Comparison of ENCODE assay signal across 8 cellular contexts in genomic region chr13:98445340-98446233, GRCh38.
DNase-seq lines count a peak whose midpoint lies in the region; ATAC-seq and TF ChIP-seq lines count a peak whose summit lies in the region.

No MANE protein-coding gene starts in this region.

- H2AFZ ChIP-seq in hepatocyte = no peak overlapping the region

- H3K4me1 ChIP-seq in hepatocyte (ENCODE audit: insufficient read depth) = peaks cover 6% of the 10 kb centered on the region

- DNase-seq in GM10266 (ENCODE audit: extremely low spot score) (peak; percentile 85), KG1 (lab: John Stamatoyannopoulos, UW) (peak; percentile 27), T-helper 2 cell (peak; percentile 60 to 75 (median 67)), amygdala (lab: John Stamatoyannopoulos, UW) (peak in 41 of 56 donors; percentile 11 to 74 (median 36)), hepatocyte (ENCODE audit: low spot score) (peak; percentile 85), OCI-M2 (lab: John Stamatoyannopoulos, UW; ENCODE audit: unreplicated experiment) (no peak)
- peak; percentile 59 to 74 for DNase-seq in stimulated activated CD4-positive, alpha-beta T cell treated with anti-CD3 and anti-CD28 coated beads, Interleukin-15, amount 100 ng/mL, for 1 hour (ENCODE audit: low read depth in 1 of 2, low spot score in 1 of 2)

- no peak overlapping the region for H3K27ac ChIP-seq in hepatocyte

- H3K9me2 ChIP-seq in hepatocyte (replicated peaks; ENCODE audit: insufficient read depth) = no peaks in the 10 kb centered on the region

- ATAC-seq in GM21723 (IDR thresholded peaks at IDR 0.05; ENCODE audit: unreplicated experiment) = peak; percentile 90

- no peak overlapping the region for H3K4me2 ChIP-seq in hepatocyte

- no peaks in the 10 kb centered on the region for H3K9me3 ChIP-seq in hepatocyte (ENCODE audit: low read depth)

- H3K36me3 ChIP-seq in hepatocyte (replicated peaks; ENCODE audit: insufficient read depth, low read depth) = no peaks in the 10 kb centered on the region

- no peaks in the 10 kb centered on the region for H3K79me2 ChIP-seq in hepatocyte

- whole genome bisulfite sequencing in hepatocyte (ENCODE audit: low lambda C conversion rate, missing lambda C conversion rate) = 39% methylated on average over 17 of the region's 18 CpGs

- H4K20me1 ChIP-seq in hepatocyte (ENCODE audit: insufficient read depth, poor library complexity, severe bottlenecking) = no peaks in the 10 kb centered on the region

- no peaks in the 10 kb centered on the region for H3K27me3 ChIP-seq in hepatocyte

- H3K4me3 ChIP-seq in hepatocyte = no peak overlapping the region

- TF ChIP-seq CTCF in GM10266 (IDR thresholded peaks at IDR 0.05; ENCODE audit: control insufficient read depth, insufficient read depth, low read depth, missing control alignments) (peak; percentile 97), hepatocyte (IDR thresholded peaks at IDR 0.05; ENCODE audit: poor library complexity) (peak; percentile 84)
